11 cellular contexts compared by ENCODE assay signal in the genomic region with DNA sequence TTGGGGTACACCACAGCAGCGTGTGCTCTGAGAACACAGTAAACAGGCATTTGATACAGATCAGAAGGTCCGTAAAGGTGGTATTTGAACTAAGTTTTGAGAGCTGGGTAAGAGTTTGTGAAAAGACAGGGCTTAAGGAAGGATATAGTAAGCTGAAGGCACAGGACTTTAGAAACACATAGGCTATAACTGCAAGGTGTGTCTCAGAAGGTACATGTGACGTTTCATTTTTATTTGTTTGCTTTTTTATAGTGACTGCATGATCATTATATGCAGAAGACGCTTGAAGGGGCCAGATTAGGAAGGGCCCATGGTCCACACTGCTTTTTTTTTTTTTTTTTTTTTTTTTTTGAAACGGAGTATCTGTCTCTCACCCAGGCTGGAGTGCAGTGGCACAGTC.
"Had no signal": no experiment of that assay in that cellular context is flagged by ENCODE, and none has a peak within 500 bp of the region (broad histone marks: within the 10 kb centered on the region; RNA-seq: fewer than 3 reads in every experiment).

No MANE protein-coding gene starts in this region.

- H3K9ac ChIP-seq: parathyroid adenoma, SK-N-SH had no signal

- H3K27me3 ChIP-seq: right atrium auricular region, tibial nerve had no signal

- H3K27ac ChIP-seq: parathyroid adenoma, right atrium auricular region had no signal

- H3K4me3 ChIP-seq: right atrium auricular region, skin epidermis, tibial nerve had no signal

- H3K27ac Mint-ChIP-seq: WTC11 had no signal

- H3K9me3 Mint-ChIP-seq: T-helper 1 cell treated with Interleukin-12 subunit alpha and Interleukin-12 subunit beta and Interleukin-4 antibody, amounts not matched to agents 30 μg/mL and 1 μg/mL, for 36 hours had no signal

- H3K36me3 ChIP-seq: right atrium auricular region, tibial nerve had no signal

- H3K9me3 ChIP-seq: right atrium auricular region, SK-N-SH, tibial nerve had no signal

- H3K4me3 Mint-ChIP-seq: T-helper 1 cell treated with Interleukin-12 subunit alpha and Interleukin-12 subunit beta and Interleukin-4 antibody, amounts not matched to agents 30 μg/mL and 1 μg/mL, for 36 hours; WTC11 had no signal

- H3K36me3 Mint-ChIP-seq: WTC11 had no signal

- H3K4me1 ChIP-seq: right atrium auricular region had no signal

- DNase-seq: activated CD4-positive, alpha-beta T cell treated with anti-CD3 and anti-CD28 coated beads, Interleukin-2, amount 50 U/mL, for 48 hours; activated naive CD4-positive, alpha-beta T cell treated with Interleukin-2 at 50 U/mL for 16 hours; central memory CD4-positive, alpha-beta T cell; SK-N-SH; stimulated activated CD4-positive, alpha-beta T cell treated with anti-CD3 and anti-CD28 coated beads, Interleukin-4, amount 100 ng/mL, for 4 hours had no signal
